In genomic region chr6:34425132-34425497, GRCh38 we compare ENCODE assay signal across 8 cellular contexts. TPM values are rescaled to one million over a fixed set of nuclear protein-coding genes. Genes with fewer than 3 reads are reported as not detected.
DNase-seq lines count a peak whose midpoint lies in the region; FAIRE-seq and TF ChIP-seq lines count a peak whose summit lies in the region.

No MANE protein-coding gene starts in this region.

- H3K4me1 ChIP-seq in GM23248 (ENCODE audit: insufficient read depth) (0 out of 2 replicates have a peak, but pooled peaks cover 9% of the 10 kb centered on the region), skeletal muscle satellite cell (ENCODE audit: control insufficient read depth, insufficient read depth, low read length) (peaks cover 19% of the 10 kb centered on the region)

- peak overlapping the region; percentile 98 for H3K4me2 ChIP-seq in GM23248 (ENCODE audit: unreplicated experiment)
- peak overlapping the region; percentile 89 for H3K4me2 ChIP-seq in skeletal muscle satellite cell (ENCODE audit: low read length)

- H2AFZ ChIP-seq in GM23248: peak overlapping the region; percentile 88

- no peak for FAIRE-seq in H54 (lab: Jason Lieb, UNC)

- TF ChIP-seq POLR2A in H54 (IDR thresholded peaks at IDR 0.05; ENCODE audit: low read depth, low read length): no peak

- H3K4me3 ChIP-seq in GM23248: peak overlapping the region; percentile 82
- peak overlapping the region; percentile 83 for H3K4me3 ChIP-seq in WERI-Rb-1 (ENCODE audit: low read depth, low read length)
- peak overlapping the region; percentile 100 for H3K4me3 ChIP-seq in skeletal muscle satellite cell (ENCODE audit: low read length)

- peaks cover 55% of the 10 kb centered on the region for H3K79me2 ChIP-seq in GM23248 (ENCODE audit: insufficient read depth)

- peaks cover 40% of the 10 kb centered on the region for H3K36me3 ChIP-seq in GM23248 (ENCODE audit: low read depth)
- H3K36me3 ChIP-seq in WERI-Rb-1: peaks cover 55% of the 10 kb centered on the region
- H3K36me3 ChIP-seq in skeletal muscle satellite cell (ENCODE audit: insufficient read depth, low read length): peaks cover 46% of the 10 kb centered on the region

- no peaks in the 10 kb centered on the region for H4K20me1 ChIP-seq in GM23248 (ENCODE audit: insufficient read depth)

- WGBS in GM23248 (ENCODE audit: low coverage in 1 of 2, low lambda C conversion rate in 2 of 2, missing lambda C conversion rate in 2 of 2), 2 experiments: 2% methylated on average over 10 of the region's 10 CpGs

- DNase-seq in GM23248 (peak; percentile 55), WERI-Rb-1 (no peak), fibroblast of peridontal ligament (ENCODE audit: extremely low read depth) (peak; percentile 25), NCI-H1105 (lab: John Stamatoyannopoulos, UW) (no peak), NCI-H1436 treated with DMSO at 0.1 percent for 48 hours (lab: John Stamatoyannopoulos, UW) (no peak), HCEC 1CT (no peak), H54 (ENCODE audit: insufficient read length, low spot score) (no peak)

- peak overlapping the region; percentile 70 for H3K27ac ChIP-seq in GM23248
- peak overlapping the region; percentile 87 for H3K27ac ChIP-seq in WERI-Rb-1

- TF ChIP-seq CTCF in WERI-Rb-1 (IDR thresholded peaks at IDR 0.05; ENCODE audit: low read depth, low read length): no peak

- peaks cover 46% of the 10 kb centered on the region for H3F3A ChIP-seq in GM23248 (ENCODE audit: insufficient read depth)

- H3K9me3 ChIP-seq in GM23248 (ENCODE audit: low read depth): no peaks in the 10 kb centered on the region
- peaks cover 3% of the 10 kb centered on the region for H3K9me3 ChIP-seq in WERI-Rb-1 (ENCODE audit: severe bottlenecking)
- no peaks in the 10 kb centered on the region for H3K9me3 ChIP-seq in skeletal muscle satellite cell (replicated peaks; ENCODE audit: low read length)

- H3K27me3 ChIP-seq in GM23248 (replicated peaks; ENCODE audit: insufficient read depth) (no peaks in the 10 kb centered on the region), WERI-Rb-1 (ENCODE audit: insufficient read depth, low read depth, severe bottlenecking) (no peaks in the 10 kb centered on the region), skeletal muscle satellite cell (ENCODE audit: control insufficient read depth, insufficient read depth, low read length) (no peaks in the 10 kb centered on the region)

- H3K9ac ChIP-seq in GM23248 (peak overlapping the region; percentile 92), skeletal muscle satellite cell (ENCODE audit: low read depth, low read length) (peak overlapping the region; percentile 98)

- in situ Hi-C loops in GM23248 (cut with MboI): no loop called here

- H3K9me2 ChIP-seq in GM23248 (ENCODE audit: insufficient read depth): no peaks in the 10 kb centered on the region

RNA-seq across cellular contexts. Expression of gene RPS10, which starts 0.8 kb away (rescaled TPM):
- 1,857 and 2,539 TPM in 2 replicates for total RNA-seq in GM23248 (2014; rRNA removed; shearing (Covaris generic))
- polyA plus RNA-seq in GM23248 (2016; fragmentation: Nextera tagmentation; extraction: Ambion mirVana): 573 and 596 TPM in 2 replicates
- 2,752 and 3,798 TPM in 2 replicates for total RNA-seq in skeletal muscle satellite cell (2012; rRNA removed)

RNA-seq across cellular contexts. Expression of gene NUDT3, which starts 32.6 kb away (rescaled TPM):
- 11.5 and 13.8 TPM in 2 replicates for total RNA-seq in GM23248 (2014; rRNA removed; shearing (Covaris generic))
- 8.1 and 8.9 TPM in 2 replicates for polyA plus RNA-seq in GM23248 (2016; fragmentation: Nextera tagmentation; extraction: Ambion mirVana)
- total RNA-seq in skeletal muscle satellite cell (2012; rRNA removed): 19.0 and 19.2 TPM in 2 replicates

RNA-seq across cellular contexts. Expression of gene PACSIN1, which starts 40.8 kb away (rescaled TPM):
- total RNA-seq in GM23248 (2014; rRNA removed; shearing (Covaris generic)): not detected in 2 replicates
- not detected in 2 replicates for polyA plus RNA-seq in GM23248 (2016; fragmentation: Nextera tagmentation; extraction: Ambion mirVana)
- 0.44 TPM in 1 of 2 replicates, not detected in the other for total RNA-seq in skeletal muscle satellite cell (2012; rRNA removed)

Comparison
In these comparisons a context has a peak if more than half of its experiments do, and no peak if none do; other contexts are left out.
1. DNase-seq: peak in GM23248 (single experiment) and fibroblast of peridontal ligament (single experiment); none in WERI-Rb-1 (single experiment), NCI-H1105 (single experiment), NCI-H1436 treated with DMSO at 0.1 percent for 48 hours (single experiment), HCEC 1CT (single experiment) and H54 (single experiment).
2. Peak in every context shown above with its lines, with median percentiles within 50 percentile points of each other: H3K4me3 ChIP-seq.